ENCODE assay signal across 17 cellular contexts in genomic region chr17:82694647-82695046, GRCh38.
"Had no signal": no experiment of that assay in that cellular context is flagged by ENCODE, and none has a peak within 500 bp of the region (broad histone marks: within the 10 kb centered on the region; RNA-seq: fewer than 3 reads in every experiment).

No MANE protein-coding gene starts in this region.

- DNase-seq: effector memory CD4-positive, alpha-beta T cell; heart right ventricle; left cardiac atrium; left ventricle myocardium inferior; lower lobe of right lung; midbrain; nucleus accumbens; stimulated activated CD4-positive, alpha-beta T cell treated with anti-CD3 and anti-CD28 coated beads, Interleukin-2, amount 100 ng/mL, for 48 hours; stimulated activated naive CD4-positive, alpha-beta T cell treated with Interleukin-2 at 50 U/mL for 16 hours; trophoblast cell had no signal

- ATAC-seq: esophagus mucosa, heart right ventricle, left cardiac atrium, lower lobe of right lung, pancreas, right cardiac atrium had no signal

- H3K36me3 ChIP-seq: lower lobe of right lung, neural progenitor cell, pancreas had no signal

- H3K27ac ChIP-seq: heart right ventricle, left ventricle myocardium inferior, lower lobe of right lung, neural progenitor cell, pancreas had no signal

- H3K9me3 ChIP-seq: pancreas had no signal

- H2AFZ ChIP-seq: neural progenitor cell had no signal

- H3K27ac Mint-ChIP-seq: memory B cell, neural progenitor cell, progenitor cell of endocrine pancreas had no signal

- H3K4me3 Mint-ChIP-seq: memory B cell, neural progenitor cell had no signal

- H3K4me2 ChIP-seq: neural progenitor cell, smooth muscle cell had no signal

- H3K4me3 ChIP-seq: heart right ventricle, left ventricle myocardium inferior, lower lobe of right lung, neural progenitor cell, pancreas, smooth muscle cell had no signal

- H3K9ac ChIP-seq: neural progenitor cell had no signal

- H3K27me3 ChIP-seq: pancreas had no signal
